In genomic region chr4:145881991-145882390, GRCh38 we compare ENCODE assay signal across 8 cellular contexts. TPM values are rescaled to one million over a fixed set of nuclear protein-coding genes. Genes with fewer than 3 reads are reported as not detected.
DNase-seq lines count a peak whose midpoint lies in the region; ATAC-seq and TF ChIP-seq lines count a peak whose summit lies in the region.

No MANE protein-coding gene starts in this region.

- no peak overlapping the region for H3K4me3 Mint-ChIP-seq in immature natural killer cell

- H3K4me3 ChIP-seq in muscle layer of duodenum (ENCODE audit: low read depth in 1 of 2, low read length in 2 of 2): no peak overlapping the region

- peaks cover 10 to 46% of the 10 kb centered on the region in 2 donors for H3K4me1 Mint-ChIP-seq in immature natural killer cell

- H3K36me3 ChIP-seq in muscle layer of duodenum (ENCODE audit: control insufficient read depth in 1 of 2, insufficient read depth in 2 of 2, low read length in 2 of 2): no peaks in the 10 kb centered on the region

- peak overlapping the region; percentile 41 for H3K27ac ChIP-seq in muscle layer of duodenum (ENCODE audit: low read length)

- H3K9me3 Mint-ChIP-seq in immature natural killer cell: no peaks in the 10 kb centered on the region

- no peak overlapping the region for H3K27ac Mint-ChIP-seq in immature natural killer cell

- H3K9me3 ChIP-seq in muscle layer of duodenum (ENCODE audit: control insufficient read depth in 1 of 2, low read length in 2 of 2): no peaks in the 10 kb centered on the region

- H3K27me3 Mint-ChIP-seq in immature natural killer cell (ENCODE audit: low read depth in 3 of 3): no peaks in the 10 kb centered on the region

- TF ChIP-seq CTCF in GM10266 (IDR thresholded peaks at IDR 0.05; ENCODE audit: control insufficient read depth, insufficient read depth, low read depth, missing control alignments): no peak

- H3K4me1 ChIP-seq in muscle layer of duodenum (ENCODE audit: control insufficient read depth in 1 of 2, insufficient read depth in 2 of 2, low read length in 2 of 2): peaks cover 0 to 40% of the 10 kb centered on the region in 2 donors

- no peaks in the 10 kb centered on the region for H3K27me3 ChIP-seq in muscle layer of duodenum (ENCODE audit: low read depth, low read length)

- ATAC-seq in GM18907 (IDR thresholded peaks at IDR 0.05; ENCODE audit: unreplicated experiment): peak; percentile 76
- ATAC-seq in HG03060 (IDR thresholded peaks at IDR 0.05; ENCODE audit: low read depth, unreplicated experiment): peak; percentile 35

- H3K36me3 Mint-ChIP-seq in immature natural killer cell: peaks cover 6 to 34% (median 20%) of the 10 kb centered on the region in 3 donors

- peak; percentile 48 for DNase-seq in RPMI8226
- DNase-seq in stimulated activated CD4-positive, alpha-beta T cell treated with anti-CD3 and anti-CD28 coated beads, Interleukin-4, amount 100 ng/mL, for 1 hour: no peak
- DNase-seq in GM10266 (ENCODE audit: extremely low spot score): no peak
- DNase-seq in activated CD4-positive, alpha-beta T cell treated with anti-CD3 and anti-CD28 coated beads, Interleukin-2, amount 50 U/mL, for 1 hour: no peak
- no peak for DNase-seq in immature natural killer cell

RNA-seq across cellular contexts. Expression of gene ZNF827, which starts 56.6 kb away (rescaled TPM):
- polyA plus RNA-seq in immature natural killer cell: 1 to 10 TPM; 1.5 to 4.6 (median 1.7) TPM
